In genomic region chr2:216151313-216152030, GRCh38 we compare ENCODE assay signal across 17 cellular contexts. TPM values are rescaled to one million over a fixed set of nuclear protein-coding genes. Genes with fewer than 3 reads are reported as not detected.
DNase-seq lines count a peak whose midpoint lies in the region; ATAC-seq, FAIRE-seq and TF ChIP-seq lines count a peak whose summit lies in the region.
"Had no signal": no experiment of that assay in that cellular context is flagged by ENCODE, and none has a peak within 500 bp of the region (broad histone marks: within the 10 kb centered on the region; RNA-seq: fewer than 3 reads in every experiment).

No MANE protein-coding gene starts in this region.

- no peaks in the 10 kb centered on the region for H3K9me3 ChIP-seq in pancreas
- H3K9me3 ChIP-seq: HAP-1, MG63, neutrophil, thoracic aorta had no signal

- H3K27ac ChIP-seq in foreskin keratinocyte (peak overlapping the region; percentile 13), pancreas (no peak overlapping the region)
- H3K27ac ChIP-seq: neutrophil, thoracic aorta had no signal

- in situ Hi-C loops in ACHN (cut with HindIII; ENCODE audit: low pct_ligation_motif_present, low pct_unique_long_range_greater_than_20kb, low sequenced_read_pairs) = no loop called here

- intact Hi-C loops in activated CD8-positive, alpha-beta T cell treated with anti-CD3 and anti-CD28 coated beads for 36 hours (cut with micrococcal nuclease) = no loop called here
- intact Hi-C loops in pancreas (cut with DNase I) = no loop called here

- peak; percentile 34 for ATAC-seq in activated CD8-positive, alpha-beta T cell treated with anti-CD3 and anti-CD28 coated beads for 36 hours
- no peak for ATAC-seq in foreskin keratinocyte
- ATAC-seq in pancreas = no peak
- ATAC-seq in HG03521 (IDR thresholded peaks at IDR 0.05; ENCODE audit: unreplicated experiment) = no peak
- no peak for ATAC-seq in GM21367 (IDR thresholded peaks at IDR 0.05; ENCODE audit: unreplicated experiment)
- ATAC-seq: effector memory CD8-positive, alpha-beta T cell had no signal

- CTCF ChIA-PET in activated CD8-positive, alpha-beta T cell treated with anti-CD3 and anti-CD28 coated beads for 36 hours (lab: Charles Lee) = no interaction called here

- WGBS in pancreas, 2 donors = 91 to 93% methylated on average over 7 of the region's 7 CpGs

- H3K9me3 Mint-ChIP-seq in activated CD8-positive, alpha-beta T cell treated with anti-CD3 and anti-CD28 coated beads for 36 hours = no peaks in the 10 kb centered on the region
- H3K9me3 Mint-ChIP-seq: effector memory CD8-positive, alpha-beta T cell had no signal

- H3K27me3 ChIP-seq in foreskin keratinocyte (no peaks in the 10 kb centered on the region), pancreas (no peaks in the 10 kb centered on the region)
- H3K27me3 ChIP-seq: MG63, neutrophil had no signal

- peaks cover 23% of the 10 kb centered on the region for H3K4me1 ChIP-seq in foreskin keratinocyte
- no peaks in the 10 kb centered on the region for H3K4me1 ChIP-seq in pancreas
- H3K4me1 ChIP-seq: HAP-1 had no signal

- peak; percentile 83 for DNase-seq in ACHN
- peak; percentile 49 for DNase-seq in ELR (ENCODE audit: low read depth)
- DNase-seq in activated CD8-positive, alpha-beta T cell treated with anti-CD3 and anti-CD28 coated beads for 36 hours = no peak
- DNase-seq in foreskin keratinocyte = no peak
- DNase-seq in pancreas = no peak
- no peak for DNase-seq in NCI-H1436 treated with DMSO at 0.1 percent for 48 hours (lab: John Stamatoyannopoulos, UW)
- DNase-seq: activated effector memory CD4-positive, alpha-beta T cell treated with anti-CD3 and anti-CD28 coated beads, Interleukin-2, amount 50 U/mL, for 16 hours; DMS153; effector memory CD8-positive, alpha-beta T cell; MG63; NCI-H526 treated with DMSO at 0.1 percent for 48 hours; stimulated activated CD4-positive, alpha-beta T cell treated with anti-CD3 and anti-CD28 coated beads, Interleukin-4, amount 100 ng/mL, for 1 hour had no signal

- peaks cover 83% of the 10 kb centered on the region for H3K36me3 Mint-ChIP-seq in activated CD8-positive, alpha-beta T cell treated with anti-CD3 and anti-CD28 coated beads for 36 hours (ENCODE audit: low read depth)

- peak overlapping the region; percentile 79 for H3K27ac Mint-ChIP-seq in activated CD8-positive, alpha-beta T cell treated with anti-CD3 and anti-CD28 coated beads for 36 hours

- FAIRE-seq in pancreas (lab: Jason Lieb, UNC) = no peak

- no peaks in the 10 kb centered on the region for H3K27me3 Mint-ChIP-seq in activated CD8-positive, alpha-beta T cell treated with anti-CD3 and anti-CD28 coated beads for 36 hours
- H3K27me3 Mint-ChIP-seq: effector memory CD8-positive, alpha-beta T cell had no signal

- H3K4me1 Mint-ChIP-seq in activated CD8-positive, alpha-beta T cell treated with anti-CD3 and anti-CD28 coated beads for 36 hours (ENCODE audit: low read depth) = peaks cover 42% of the 10 kb centered on the region

- no peak overlapping the region for H3K4me3 Mint-ChIP-seq in activated CD8-positive, alpha-beta T cell treated with anti-CD3 and anti-CD28 coated beads for 36 hours
- H3K4me3 Mint-ChIP-seq: effector memory CD8-positive, alpha-beta T cell had no signal

- no peak overlapping the region for H3K4me3 ChIP-seq in pancreas
- H3K4me3 ChIP-seq: HAP-1, MG63, thoracic aorta had no signal

- no peak for TF ChIP-seq CTCF in activated CD8-positive, alpha-beta T cell treated with anti-CD3 and anti-CD28 coated beads for 36 hours (IDR thresholded peaks at IDR 0.05)
- TF ChIP-seq CTCF in foreskin keratinocyte (conservative IDR thresholded peaks at IDR 0.05) = peak; percentile 34
- no peak for TF ChIP-seq CTCF in pancreas (IDR thresholded peaks at IDR 0.05)

- POLR2A ChIA-PET in activated CD8-positive, alpha-beta T cell treated with anti-CD3 and anti-CD28 coated beads for 36 hours (lab: Charles Lee) = no interaction called here

- H3K36me3 ChIP-seq in pancreas = peaks cover 0 to 36% (median 4%) of the 10 kb centered on the region in 3 donors

RNA-seq across cellular contexts. Expression of gene XRCC5, which starts 42.3 kb away (rescaled TPM):
- 100 to 1,000 TPM; 541 to 544 TPM for total RNA-seq in activated CD8-positive, alpha-beta T cell treated with anti-CD3 and anti-CD28 coated beads for 36 hours
- total RNA-seq in foreskin keratinocyte (290 and 298 TPM in 2 replicates), pancreas (100 to 1,000 TPM in 3 of 6 donors, 10 to 100 TPM in 3; 63.5 to 117 (median 98.5) TPM)
- polyA plus RNA-seq in foreskin keratinocyte (161 and 180 TPM in 2 replicates), pancreas (10 to 100 TPM; 29.0 to 58.7 TPM)

Comparison
In these comparisons a context has a peak if more than half of its experiments do, and no peak if none do; other contexts are left out.
1. DNase-seq: peak in ACHN (single experiment) and ELR (single experiment); none in activated CD8-positive, alpha-beta T cell treated with anti-CD3 and anti-CD28 coated beads for 36 hours (single experiment), foreskin keratinocyte (0 of 2), pancreas (0 of 6) and NCI-H1436 treated with DMSO at 0.1 percent for 48 hours (single experiment).